ENCODE assay signal across 11 cellular contexts in the genomic region with DNA sequence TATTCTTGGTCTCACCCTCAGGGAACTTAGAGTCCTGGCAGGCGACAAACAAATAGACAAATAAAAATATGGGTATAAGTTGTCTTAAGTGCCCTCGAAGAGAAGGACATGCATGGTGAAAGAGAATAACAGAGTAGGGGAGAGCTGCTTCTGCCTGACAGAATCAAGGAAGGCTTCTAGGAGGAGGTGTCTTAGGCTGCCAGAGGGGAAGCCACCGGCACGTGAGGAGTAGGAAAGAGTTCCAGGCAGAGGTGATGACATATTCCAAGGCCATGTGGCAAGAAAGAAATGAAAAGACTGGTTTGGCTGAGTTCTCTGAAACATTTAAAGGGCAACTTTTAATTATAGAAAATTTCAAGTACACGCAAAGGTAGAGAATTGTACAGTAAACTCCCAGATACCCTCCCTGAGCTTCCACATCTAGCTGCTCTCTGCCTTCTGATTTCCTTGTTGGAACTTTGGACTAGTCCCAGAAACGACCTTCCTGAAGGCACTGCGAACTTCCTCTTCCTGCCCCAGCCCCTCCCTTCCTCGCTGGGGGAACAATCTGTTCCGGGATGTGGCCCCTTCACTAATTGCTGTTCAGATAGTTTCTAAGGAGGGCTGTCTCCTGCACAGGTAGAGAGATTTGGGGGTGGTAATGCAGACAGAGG.
DNase-seq lines count a peak whose midpoint lies in the region; ATAC-seq, FAIRE-seq and TF ChIP-seq lines count a peak whose summit lies in the region.
"Had no signal": no experiment of that assay in that cellular context is flagged by ENCODE, and none has a peak within 500 bp of the region (broad histone marks: within the 10 kb centered on the region; RNA-seq: fewer than 3 reads in every experiment).

No MANE protein-coding gene starts in this region.

- no peaks in the 10 kb centered on the region for H3K36me3 Mint-ChIP-seq in activated T-cell treated with anti-CD3 and anti-CD28 coated beads, Interleukin-2, amount 50 U/mL, for 4 hours (ENCODE audit: insufficient read depth)
- H3K36me3 Mint-ChIP-seq in activated T-helper 17 cell treated with anti-CD3 and anti-CD28 coated beads, Interleukin-2, amount 50 U/mL, for 72 hours (ENCODE audit: low read depth) = no peaks in the 10 kb centered on the region

- H3K9me3 Mint-ChIP-seq in activated T-cell treated with anti-CD3 and anti-CD28 coated beads, Interleukin-2, amount 50 U/mL, for 4 hours = no peaks in the 10 kb centered on the region
- H3K9me3 Mint-ChIP-seq in activated T-helper 17 cell treated with anti-CD3 and anti-CD28 coated beads, Interleukin-2, amount 50 U/mL, for 72 hours = no peaks in the 10 kb centered on the region

- TF ChIP-seq CTCF in kidney (IDR thresholded peaks at IDR 0.05; ENCODE audit: borderline replicate concordance, extremely low read depth, insufficient read depth) (no peak), transverse colon (IDR thresholded peaks at IDR 0.05) (no peak), GM10248 (IDR thresholded peaks at IDR 0.05; ENCODE audit: control extremely low read depth, extremely low read depth, low read depth, missing control alignments) (no peak)

- H3K4me3 ChIP-seq in kidney (ENCODE audit: low read length in 2 of 2) (peak overlapping the region in 1 of 2 donors; percentile 31), transverse colon (peak overlapping the region in 3 of 4 donors; percentile 3 to 29 (median 11))
- H3K4me3 ChIP-seq: tibial artery had no signal

- peak overlapping the region; percentile 74 for H3K4me3 Mint-ChIP-seq in activated T-cell treated with anti-CD3 and anti-CD28 coated beads, Interleukin-2, amount 50 U/mL, for 4 hours
- H3K4me3 Mint-ChIP-seq in activated T-helper 17 cell treated with anti-CD3 and anti-CD28 coated beads, Interleukin-2, amount 50 U/mL, for 72 hours = peak overlapping the region; percentile 66

- H3K36me3 ChIP-seq in kidney (ENCODE audit: control insufficient read depth in 1 of 2, insufficient read depth in 2 of 2, low read length in 2 of 2) = no peaks in the 10 kb centered on the region
- H3K36me3 ChIP-seq in transverse colon = no peaks in the 10 kb centered on the region
- H3K36me3 ChIP-seq: BE2C, tibial artery had no signal

- H3K9me3 ChIP-seq in kidney (ENCODE audit: control insufficient read depth in 1 of 2, low read length in 2 of 2) (no peaks in the 10 kb centered on the region), transverse colon (no peaks in the 10 kb centered on the region)
- H3K9me3 ChIP-seq: BE2C, tibial artery had no signal

- peaks cover 10% of the 10 kb centered on the region for H3K4me1 Mint-ChIP-seq in activated T-cell treated with anti-CD3 and anti-CD28 coated beads, Interleukin-2, amount 50 U/mL, for 4 hours (ENCODE audit: low read depth)
- H3K4me1 Mint-ChIP-seq in activated T-helper 17 cell treated with anti-CD3 and anti-CD28 coated beads, Interleukin-2, amount 50 U/mL, for 72 hours = peaks cover 8% of the 10 kb centered on the region

- intact Hi-C loops in kidney (cut with DNase I) (loop anchor here (5.0 kb wide), 1 partner anchor 607 kb away; no protein-coding TSS in a partner anchor), transverse colon (cut with DNase I; ENCODE audit: low total_unique reads) (loop anchor here (2.0 kb wide), 1 partner anchor 606 kb away; no protein-coding TSS in a partner anchor)

- 49 to 66% methylated on average over 4 to 9 of the region's 9 CpGs for WGBS in transverse colon (ENCODE audit: low coverage in 1 of 2), 2 donors

- POLR2A ChIA-PET in GM10248 (lab: Yijun Ruan, JAX) = no interaction called here

- TF ChIP-seq POLR2A in transverse colon (IDR thresholded peaks at IDR 0.05) = no peak

- no peak for DNase-seq in activated T-cell treated with anti-CD3 and anti-CD28 coated beads, Interleukin-2, amount 50 U/mL, for 4 hours
- DNase-seq in activated T-cell treated with anti-CD3 and anti-CD28 coated beads, Interleukin-2, amount 50 U/mL, for 48 hours = no peak
- DNase-seq in kidney = peak; percentile 18
- peak; percentile 53 for DNase-seq in transverse colon
- no peak for DNase-seq in GM10248 (ENCODE audit: extremely low spot score)
- DNase-seq in epidermal melanocyte (ENCODE audit: insufficient read length, low spot score) = no peak
- DNase-seq: effector CD4-positive, alpha-beta T cell had no signal

- peaks cover 2 to 5% of the 10 kb centered on the region in 2 donors for H3K4me1 ChIP-seq in kidney (ENCODE audit: control insufficient read depth in 1 of 2, insufficient read depth in 1 of 2, low read depth in 1 of 2, low read length in 2 of 2)
- H3K4me1 ChIP-seq in transverse colon = peaks cover 0 to 19% (median 8%) of the 10 kb centered on the region in 4 donors
- H3K4me1 ChIP-seq: BE2C had no signal

- H3K27me3 Mint-ChIP-seq in activated T-cell treated with anti-CD3 and anti-CD28 coated beads, Interleukin-2, amount 50 U/mL, for 4 hours (ENCODE audit: low read depth) = peaks cover 18% of the 10 kb centered on the region
- H3K27me3 Mint-ChIP-seq in activated T-helper 17 cell treated with anti-CD3 and anti-CD28 coated beads, Interleukin-2, amount 50 U/mL, for 72 hours = peaks cover 21% of the 10 kb centered on the region

- in situ Hi-C loops in transverse colon (cut with MboI; ENCODE audit: low pct_ligation_motif_present in 1 of 4, low pct_unique_long_range_greater_than_20kb in 1 of 4, low sequenced_read_pairs in 3 of 4) = loop anchor here in 3 of 4 donors (25.0 kb wide), 3 partner anchors 617 to 1192 kb away; no protein-coding TSS in a partner anchor

- peak overlapping the region; percentile 22 to 41 for H3K27ac ChIP-seq in kidney (ENCODE audit: low read depth in 2 of 2, low read length in 2 of 2)
- peak overlapping the region in 2 of 4 donors; percentile 32 to 39 for H3K27ac ChIP-seq in transverse colon
- H3K27ac ChIP-seq: tibial artery had no signal

- ATAC-seq in activated T-cell treated with anti-CD3 and anti-CD28 coated beads, Interleukin-2, amount 50 U/mL, for 4 hours = no peak
- no peak for ATAC-seq in activated T-helper 17 cell treated with anti-CD3 and anti-CD28 coated beads, Interleukin-2, amount 50 U/mL, for 72 hours (replicated peaks)
- ATAC-seq in HG03139 (IDR thresholded peaks at IDR 0.05; ENCODE audit: unreplicated experiment) = no peak

- no peak for FAIRE-seq in kidney (lab: Jason Lieb, UNC)

- CTCF ChIA-PET in GM10248 (lab: Yijun Ruan, JAX) = interaction anchor here (0.9 to 6.1 kb wide), 11 partner anchors 9 to 1343 kb away, joined by 3 to 39 read pairs (median 4); no protein-coding TSS in a partner anchor

- no peak overlapping the region for H3K27ac Mint-ChIP-seq in activated T-helper 17 cell treated with anti-CD3 and anti-CD28 coated beads, Interleukin-2, amount 50 U/mL, for 72 hours

- peaks cover 10% of the 10 kb centered on the region for H3K27me3 ChIP-seq in transverse colon

- H3K9ac ChIP-seq in kidney (ENCODE audit: low read length in 2 of 2) = no peak overlapping the region

- no peak for TF ChIP-seq EP300 in transverse colon (IDR thresholded peaks at IDR 0.05; ENCODE audit: low read depth)

Comparison
In these comparisons a context has a peak if more than half of its experiments do, and no peak if none do; other contexts are left out.
1. DNase-seq: peak in kidney (single experiment) and transverse colon (single experiment); none in activated T-cell treated with anti-CD3 and anti-CD28 coated beads, Interleukin-2, amount 50 U/mL, for 4 hours (single experiment), activated T-cell treated with anti-CD3 and anti-CD28 coated beads, Interleukin-2, amount 50 U/mL, for 48 hours (0 of 2), GM10248 (single experiment) and epidermal melanocyte (single experiment).